In the genomic region with DNA sequence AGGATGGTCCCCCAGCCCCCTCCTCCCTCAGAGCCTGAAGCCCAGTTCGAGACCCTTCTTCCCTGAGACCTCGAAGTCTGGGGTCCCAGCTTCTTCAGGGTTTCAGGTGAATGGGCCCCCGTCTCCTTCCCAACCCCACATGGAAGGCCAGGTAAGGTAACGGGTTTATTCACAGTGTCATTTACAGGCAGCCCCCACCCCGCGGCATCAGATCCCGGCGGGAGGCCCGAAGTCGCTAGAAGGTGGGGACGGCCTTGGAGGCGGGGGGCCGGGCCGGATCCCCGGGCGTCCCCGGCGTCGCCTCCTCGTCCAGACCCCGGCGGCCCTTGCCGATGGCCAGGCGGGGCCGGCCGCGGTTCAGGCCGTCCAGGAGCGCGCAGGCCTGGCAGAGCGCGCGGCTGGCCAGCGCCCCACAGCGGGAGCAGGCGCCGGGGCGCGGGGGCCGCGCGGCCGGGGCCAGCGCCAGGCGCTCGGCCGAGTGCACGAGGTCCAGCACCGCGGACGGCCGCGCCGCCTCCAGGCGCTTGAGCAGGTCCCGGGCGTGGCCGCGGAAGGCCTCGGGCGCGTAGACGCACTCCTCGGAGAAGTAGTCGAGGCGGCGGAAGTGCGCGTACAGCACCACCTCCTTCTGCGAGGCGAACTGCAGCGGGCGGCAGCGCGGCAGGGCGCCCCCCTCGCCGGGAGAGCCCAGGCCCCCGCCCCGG, we compare ENCODE assay signal across 1 cellular context.
TF ChIP-seq lines count a peak whose summit lies in the region.

No MANE protein-coding gene starts in this region.

TF ChIP-seq in endothelial cell of umbilical vein, 7 proteins besides CTCF, POLR2A, EP300 and RAD21:
- no peak for TF ChIP-seq FOS (IDR thresholded peaks at IDR 0.05; ENCODE audit: borderline replicate concordance, insufficient read depth, low read length)
- TF ChIP-seq JUN (IDR thresholded peaks at IDR 0.05; ENCODE audit: borderline replicate concordance, insufficient read depth, insufficient read length, low read depth), result no peak
- no peak for TF ChIP-seq POLR2AphosphoS5 (IDR thresholded peaks at IDR 0.05; ENCODE audit: insufficient read depth, low read depth, low read length)
- TF ChIP-seq, protein P1, sequence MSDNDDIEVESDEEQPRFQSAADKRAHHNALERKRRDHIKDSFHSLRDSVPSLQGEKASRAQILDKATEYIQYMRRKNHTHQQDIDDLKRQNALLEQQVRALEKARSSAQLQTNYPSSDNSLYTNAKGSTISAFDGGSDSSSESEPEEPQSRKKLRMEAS (IDR thresholded peaks at IDR 0.05; ENCODE audit: insufficient read depth, insufficient read length), result no peak
- no peak for TF ChIP-seq GATA2 (IDR thresholded peaks at IDR 0.05; ENCODE audit: insufficient read depth, insufficient read length, low read depth, low read length)
- TF ChIP-seq EZH2 (IDR thresholded peaks at IDR 0.05; ENCODE audit: borderline replicate concordance, low read depth, low read length, severe bottlenecking), result no peak
- TF ChIP-seq MYC (IDR thresholded peaks at IDR 0.05; ENCODE audit: low read depth, low read length), result no peak
